ENCODE assay signal across 8 cellular contexts in genomic region chr11:45981826-45982225, GRCh38. TPM values are rescaled to one million over a fixed set of nuclear protein-coding genes. Genes with fewer than 3 reads are reported as not detected.
DNase-seq lines count a peak whose midpoint lies in the region; ATAC-seq and TF ChIP-seq lines count a peak whose summit lies in the region.
"Not testable (repeated sequence)": the region's sequence is repeated elsewhere in the genome, so short reads cannot be mapped to it uniquely, and the experiment has no call there.
"Had no signal": no experiment of that assay in that cellular context is flagged by ENCODE, and none has a peak within 500 bp of the region (broad histone marks: within the 10 kb centered on the region; RNA-seq: fewer than 3 reads in every experiment).

No MANE protein-coding gene starts in this region.

- DNase-seq in G401 (ENCODE audit: low spot score) (peak; percentile 62), NCI-H1417 (lab: John Stamatoyannopoulos, UW) (peak in 2 of 3 experiments; percentile 1 to 58), NCI-H345 (lab: John Stamatoyannopoulos, UW) (peak; percentile 27), body of pancreas (peak in 3 of 4 donors; percentile 22 to 54 (median 35)), mucosa of gallbladder (ENCODE audit: low spot score) (peak; percentile 26)
- not testable (repeated sequence) for DNase-seq in glutamatergic neuron

- TF ChIP-seq CTCF in body of pancreas (IDR thresholded peaks at IDR 0.05); glutamatergic neuron (IDR thresholded peaks at IDR 0.05; ENCODE audit: partially characterized antibody, unreplicated experiment): not testable (repeated sequence)

- not testable (repeated sequence) for TF ChIP-seq POLR2A in body of pancreas (IDR thresholded peaks at IDR 0.05)

- H3K4me3 ChIP-seq in body of pancreas; iPS-18a (ENCODE audit: low read length): not testable (repeated sequence)

- not testable (repeated sequence) for H3K4me1 ChIP-seq in body of pancreas
- peaks cover 27% of the 10 kb centered on the region for H3K4me1 ChIP-seq in iPS-18a (ENCODE audit: control insufficient read depth, low read depth, low read length)

- H3K4me1 Mint-ChIP-seq in glutamatergic neuron (ENCODE audit: low read depth, unreplicated experiment): peaks cover 38% of the 10 kb centered on the region

- not testable (repeated sequence) for H3K36me3 ChIP-seq in body of pancreas (replicated peaks in 1 of 2; ENCODE audit: insufficient read depth in 1 of 2, low read depth in 2 of 2)
- H3K36me3 ChIP-seq in iPS-18a (ENCODE audit: control insufficient read depth, low read depth, low read length): peaks cover 11% of the 10 kb centered on the region

- peak overlapping the region; percentile 98 for H3K27ac Mint-ChIP-seq in glutamatergic neuron (ENCODE audit: unreplicated experiment)

- not testable (repeated sequence) for H3K27me3 Mint-ChIP-seq in glutamatergic neuron (ENCODE audit: unreplicated experiment)

- intact Hi-C loops in body of pancreas (cut with DNase I): not testable (repeated sequence)

- not testable (repeated sequence) for H3K27ac ChIP-seq in body of pancreas; iPS-18a (ENCODE audit: low read length)

- peak overlapping the region; percentile 52 for H3K9ac ChIP-seq in iPS-18a (ENCODE audit: low read length)

- not testable (repeated sequence) for H3K27me3 ChIP-seq in body of pancreas; iPS-18a (ENCODE audit: control insufficient read depth, insufficient read depth, low read length)

- not testable (repeated sequence) for H3K9me3 ChIP-seq in body of pancreas; iPS-18a (ENCODE audit: control insufficient read depth, low read depth, low read length)

- H3K4me3 Mint-ChIP-seq in glutamatergic neuron (ENCODE audit: unreplicated experiment): not testable (repeated sequence)

- H3K36me3 Mint-ChIP-seq in glutamatergic neuron (ENCODE audit: unreplicated experiment): not testable (repeated sequence)

- ATAC-seq in body of pancreas: not testable (repeated sequence)

- not testable (repeated sequence) for H3K9me3 Mint-ChIP-seq in glutamatergic neuron (ENCODE audit: unreplicated experiment)

- 36 to 59% methylated on average over 5 of the region's 5 CpGs for WGBS in body of pancreas, 2 donors

- in situ Hi-C loops in G401 (cut with HindIII; ENCODE audit: low sequenced_read_pairs): not testable (repeated sequence)

RNA-seq across cellular contexts. Expression of gene LARGE2, which starts 59.4 kb away (rescaled TPM):
- total RNA-seq in G401 (2014; rRNA removed; shearing (Covaris generic)): not detected in 2 replicates
- total RNA-seq in body of pancreas (10 to 100 TPM; 12.2 to 14.5 TPM), glutamatergic neuron (ENCODE audit: unreplicated experiment) (3.0 TPM), mucosa of gallbladder (2.2 TPM)
- total RNA-seq: HFFc6 had no signal
